14 cellular contexts compared by ENCODE assay signal in the genomic region with DNA sequence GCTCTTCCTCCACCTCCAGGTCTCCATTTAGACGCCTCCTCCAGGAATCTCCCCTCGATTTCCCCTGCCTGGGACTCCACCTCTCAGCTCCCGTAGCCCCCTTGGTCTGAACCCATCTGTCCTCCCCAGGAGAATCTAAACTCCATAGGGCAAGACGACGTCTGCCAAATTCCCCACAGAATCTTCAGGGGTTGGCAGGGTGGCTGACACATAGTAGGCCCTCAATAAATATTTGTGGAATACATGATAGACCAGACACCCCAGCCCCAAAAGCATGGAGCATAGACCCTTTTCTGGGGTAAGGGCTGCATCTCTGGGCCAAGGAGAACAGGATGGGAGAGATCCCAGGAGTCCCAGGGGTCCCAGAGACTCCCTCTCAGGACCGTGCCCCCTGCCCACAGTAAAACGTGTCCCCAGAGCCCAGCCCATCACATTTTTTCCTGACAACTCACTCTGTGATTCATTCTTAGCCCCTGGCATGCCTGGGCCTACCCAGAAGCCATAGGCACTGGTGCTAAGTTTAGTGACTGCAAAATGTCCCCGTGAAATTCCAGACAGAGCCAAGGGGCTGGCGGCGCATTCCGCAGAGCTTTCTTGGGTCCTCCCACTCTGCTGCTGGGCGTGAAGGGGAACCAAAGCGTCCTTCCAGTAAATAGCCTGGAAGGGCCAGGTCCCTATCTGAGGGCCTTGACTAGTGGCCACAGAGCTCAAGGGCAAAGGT.
DNase-seq lines count a peak whose midpoint lies in the region; ATAC-seq, FAIRE-seq and TF ChIP-seq lines count a peak whose summit lies in the region.
"Had no signal": no experiment of that assay in that cellular context is flagged by ENCODE, and none has a peak within 500 bp of the region (broad histone marks: within the 10 kb centered on the region; RNA-seq: fewer than 3 reads in every experiment).

No MANE protein-coding gene starts in this region.

- FAIRE-seq in K562 (lab: Jason Lieb, UNC) (no peak), urothelium cell line (lab: Jason Lieb, UNC) (no peak)
- FAIRE-seq: A204.1 had no signal

- H3K4me3 Mint-ChIP-seq in MCF 10A (ENCODE audit: unreplicated experiment), result no peak overlapping the region
- H3K4me3 Mint-ChIP-seq: activated CD8-positive, alpha-beta T cell treated with anti-CD3 and anti-CD28 coated beads, Interleukin-2, amount 10 ng/mL, durations not matched to agents 7 days and 5 days had no signal

- TF ChIP-seq POLR2A in K562 (conservative IDR thresholded peaks at IDR 0.05), result no peak

- 69% methylated on average over 11 of the region's 13 CpGs for WGBS in mammary epithelial cell (ENCODE audit: low coverage, missing lambda C conversion rate)
- 56% methylated on average over 13 of the region's 13 CpGs for WGBS in K562 (ENCODE audit: insufficient coverage, low coverage, missing lambda C conversion rate)

- POLR2A ChIA-PET in MCF 10A (lab: Yijun Ruan, JAX), result no interaction called here
- POLR2A ChIA-PET in K562 (lab: Yijun Ruan, JAX), result interaction anchor here (0.7 to 1.7 kb wide), 3 partner anchors 8 to 46 kb away, joined by 3 to 9 read pairs (median 4); no protein-coding TSS in a partner anchor

- no peak overlapping the region for H3K27ac ChIP-seq in mammary epithelial cell (ENCODE audit: insufficient read depth, low read depth, low read length)
- H3K27ac ChIP-seq in K562 (ENCODE audit: extremely low read depth, low read depth, low read length), result no peak overlapping the region
- no peak overlapping the region for H3K27ac ChIP-seq in effector memory CD4-positive, alpha-beta T cell (ENCODE audit: insufficient read depth, low read length, poor library complexity, severe bottlenecking)
- H3K27ac ChIP-seq: sigmoid colon, transverse colon had no signal

- DNase-seq in mammary epithelial cell, result no peak
- no peak for DNase-seq in MCF 10A (ENCODE audit: unreplicated experiment)
- DNase-seq in K562 (ENCODE audit: extremely low read depth in 1 of 4, low spot score in 3 of 4), result no peak
- DNase-seq in kidney tubule cell (ENCODE audit: low spot score), result peak; percentile 58
- DNase-seq in urothelium cell line (ENCODE audit: low spot score), result peak; percentile 76
- DNase-seq in effector memory CD4-positive, alpha-beta T cell, result no peak
- DNase-seq in GOT3 (lab: John Stamatoyannopoulos, UW), result no peak
- DNase-seq: activated CD8-positive, alpha-beta T cell treated with anti-CD3 and anti-CD28 coated beads, Interleukin-2, amount 10 ng/mL, durations not matched to agents 7 days and 5 days; COR-L47; NCI-H1092; sigmoid colon; transverse colon had no signal

- BruUV-seq in mammary epithelial cell (replicated peaks; lab: Mats Ljungman, UMichigan), result no TSS peak
- no TSS peak for BruUV-seq in MCF 10A (replicated peaks; lab: Mats Ljungman, UMichigan)
- no TSS peak for BruUV-seq in K562 (replicated peaks; lab: Mats Ljungman, UMichigan)

- H2AFZ ChIP-seq in mammary epithelial cell (ENCODE audit: low read depth, low read length), result peak overlapping the region; percentile 40
- H2AFZ ChIP-seq in K562 (ENCODE audit: low read depth, low read length), result no peak overlapping the region

- H3K9ac ChIP-seq in mammary epithelial cell (ENCODE audit: insufficient read depth, low read length) (no peak overlapping the region), K562 (ENCODE audit: insufficient read depth in 1 of 2, low read depth in 2 of 2, low read length in 2 of 2) (no peak overlapping the region; a peak in 1 of 4 replicates)

- H3K4me1 ChIP-seq in mammary epithelial cell (ENCODE audit: insufficient read depth, low read length) (peaks cover 12% of the 10 kb centered on the region), K562 (replicated peaks in 1 of 2; ENCODE audit: control insufficient read depth in 2 of 2, insufficient read depth in 2 of 2, low read length in 2 of 2) (peaks cover 0 to 5% of the 10 kb centered on the region in 2 experiments; a peak in 3 of 5 replicates)
- no peaks in the 10 kb centered on the region for H3K4me1 ChIP-seq in effector memory CD4-positive, alpha-beta T cell (ENCODE audit: control insufficient read depth, insufficient read depth, low read length, poor library complexity, severe bottlenecking)
- H3K4me1 ChIP-seq: sigmoid colon had no signal

- no peaks in the 10 kb centered on the region for H3K27me3 Mint-ChIP-seq in MCF 10A (ENCODE audit: insufficient read depth, unreplicated experiment)

- ATAC-seq in K562 (no peak), HG02759 (IDR thresholded peaks at IDR 0.05; ENCODE audit: unreplicated experiment) (no peak)
- ATAC-seq: activated CD8-positive, alpha-beta T cell treated with anti-CD3 and anti-CD28 coated beads, Interleukin-2, amount 10 ng/mL, durations not matched to agents 7 days and 5 days had no signal

- H3K4me1 Mint-ChIP-seq in MCF 10A (ENCODE audit: insufficient read depth, unreplicated experiment), result no peaks in the 10 kb centered on the region

- TF ChIP-seq EP300 in K562 (IDR thresholded peaks at IDR 0.05; ENCODE audit: low read length), result no peak

- no peak for TF ChIP-seq RAD21 in K562 (CRISPR knock-in tag; conservative IDR thresholded peaks at IDR 0.05 in 1 of 2, IDR thresholded peaks at IDR 0.05 in 1 of 2)

- peaks cover 13% of the 10 kb centered on the region for H3K9me3 Mint-ChIP-seq in MCF 10A (ENCODE audit: unreplicated experiment)

- H3K9me3 ChIP-seq in mammary epithelial cell (replicated peaks; ENCODE audit: insufficient read depth, low read length), result no peaks in the 10 kb centered on the region
- H3K9me3 ChIP-seq in K562 (replicated peaks; ENCODE audit: control insufficient read depth, insufficient read depth, low read depth, low read length), result no peaks in the 10 kb centered on the region
- no peaks in the 10 kb centered on the region for H3K9me3 ChIP-seq in effector memory CD4-positive, alpha-beta T cell (ENCODE audit: control insufficient read depth, low read length)
- H3K9me3 ChIP-seq: sigmoid colon, transverse colon had no signal

- no peaks in the 10 kb centered on the region for H3K79me2 ChIP-seq in mammary epithelial cell (ENCODE audit: insufficient read depth, low read length)
- H3K79me2 ChIP-seq in K562 (ENCODE audit: control insufficient read depth, insufficient read depth, low read length), result no peaks in the 10 kb centered on the region

- CTCF ChIA-PET in mammary epithelial cell (lab: Charles Lee; ENCODE audit: low non-redundant PET) (no interaction called here), MCF 10A (lab: Yijun Ruan, JAX) (no interaction called here), K562 (lab: Yijun Ruan, JAX; ENCODE audit: low intra/inter-chr PET ratio) (no interaction called here)

- TF ChIP-seq CTCF in mammary epithelial cell (conservative IDR thresholded peaks at IDR 0.05 in 1 of 2, IDR thresholded peaks at IDR 0.05 in 1 of 2; ENCODE audit: extremely low read depth in 1 of 2, insufficient read depth in 1 of 2, low read depth in 1 of 2, low read length in 2 of 2) (no peak), MCF 10A (IDR thresholded peaks at IDR 0.05; ENCODE audit: unreplicated experiment) (no peak), K562 (IDR thresholded peaks at IDR 0.05 in 2 of 3, conservative IDR thresholded peaks at IDR 0.05 in 1 of 3; ENCODE audit: insufficient read depth in 2 of 3, low read depth in 1 of 3, low read length in 3 of 3) (no peak)

- H3K36me3 Mint-ChIP-seq in MCF 10A (ENCODE audit: insufficient read depth, unreplicated experiment), result peaks cover 7% of the 10 kb centered on the region

- H4K20me1 ChIP-seq in mammary epithelial cell (ENCODE audit: insufficient read depth, low read length), result no peaks in the 10 kb centered on the region
- no peaks in the 10 kb centered on the region for H4K20me1 ChIP-seq in K562 (replicated peaks; ENCODE audit: control insufficient read depth, insufficient read depth, low read length)

- dilution Hi-C loops in mammary epithelial cell (cut with HindIII; ENCODE audit: low sequenced_read_pairs), result no loop called here

- in situ Hi-C loops in mammary epithelial cell (cut with MboI; ENCODE audit: low sequenced_read_pairs in 2 of 2), result no loop called here
- in situ Hi-C loops in K562 (cut with MboI), result no loop called here

- H3K27me3 ChIP-seq in mammary epithelial cell (ENCODE audit: insufficient read depth, low read length) (no peaks in the 10 kb centered on the region), K562 (ENCODE audit: control insufficient read depth in 2 of 2, insufficient read depth in 2 of 2, low read length in 2 of 2) (no peaks in the 10 kb centered on the region)
- no peaks in the 10 kb centered on the region for H3K27me3 ChIP-seq in effector memory CD4-positive, alpha-beta T cell (replicated peaks; ENCODE audit: control insufficient read depth, insufficient read depth, low read length, poor library complexity, severe bottlenecking)
- H3K27me3 ChIP-seq: sigmoid colon, transverse colon had no signal

- no peaks in the 10 kb centered on the region for H3K36me3 ChIP-seq in mammary epithelial cell (ENCODE audit: insufficient read depth, low read length)
- no peaks in the 10 kb centered on the region for H3K36me3 ChIP-seq in K562 (ENCODE audit: control insufficient read depth, insufficient read depth, low read length)
- H3K36me3 ChIP-seq in effector memory CD4-positive, alpha-beta T cell (ENCODE audit: control insufficient read depth, insufficient read depth, low read length), result no peaks in the 10 kb centered on the region
- H3K36me3 ChIP-seq: sigmoid colon, transverse colon had no signal

- intact Hi-C loops in mammary epithelial cell (cut with micrococcal nuclease), result no loop called here
- intact Hi-C loops in MCF 10A (cut with micrococcal nuclease), result no loop called here
- intact Hi-C loops in K562 (cut with micrococcal nuclease), result no loop called here

- H3K4me2 ChIP-seq in mammary epithelial cell (ENCODE audit: insufficient read depth, low read depth, low read length), result no peak overlapping the region
- H3K4me2 ChIP-seq in K562 (ENCODE audit: insufficient read depth, low read length), result no peak overlapping the region

- no peaks in the 10 kb centered on the region for H3K9me1 ChIP-seq in K562 (ENCODE audit: control insufficient read depth, insufficient read depth, low read length)

- no peak overlapping the region for H3K4me3 ChIP-seq in mammary epithelial cell (replicated peaks in 1 of 3; ENCODE audit: insufficient read depth in 1 of 3, low read depth in 2 of 3, low read length in 3 of 3)
- no peak overlapping the region for H3K4me3 ChIP-seq in K562
- no peak overlapping the region for H3K4me3 ChIP-seq in effector memory CD4-positive, alpha-beta T cell (ENCODE audit: insufficient read depth, low read depth, low read length, poor library complexity, severe bottlenecking)
- H3K4me3 ChIP-seq: sigmoid colon, transverse colon had no signal

- H3K27ac Mint-ChIP-seq in MCF 10A (ENCODE audit: low read depth, unreplicated experiment), result no peak overlapping the region
- H3K27ac Mint-ChIP-seq: activated CD8-positive, alpha-beta T cell treated with anti-CD3 and anti-CD28 coated beads, Interleukin-2, amount 10 ng/mL, durations not matched to agents 7 days and 5 days had no signal

TF ChIP-seq in K562, 482 proteins besides CTCF, POLR2A, EP300 and RAD21:
- TF ChIP-seq, protein P1, sequence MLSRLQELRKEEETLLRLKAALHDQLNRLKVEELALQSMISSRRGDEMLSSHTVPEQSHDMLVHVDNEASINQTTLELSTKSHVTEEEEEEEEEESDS (CRISPR knock-in tag; IDR thresholded peaks at IDR 0.05), result no peak
- peak; percentile 80 for TF ChIP-seq ZKSCAN1 (IDR thresholded peaks at IDR 0.05; ENCODE audit: low read depth, low read length)
- TF ChIP-seq SP1 (CRISPR knock-in tag; IDR thresholded peaks at IDR 0.05), result no peak

Comparison
In these comparisons a context has a peak if more than half of its experiments do, and no peak if none do; other contexts are left out.
1. DNase-seq: peak in kidney tubule cell (single experiment) and urothelium cell line (single experiment); none in mammary epithelial cell (single experiment), MCF 10A (single experiment), K562 (0 of 4), effector memory CD4-positive, alpha-beta T cell (0 of 3) and GOT3 (single experiment).